4 cellular contexts compared by ENCODE assay signal in genomic region chr5:75042511-75042910, GRCh38.
TF ChIP-seq lines count a peak whose summit lies in the region.

No MANE protein-coding gene starts in this region.

TF ChIP-seq in SK-N-SH treated with all-trans-retinoic acid at 6 μM for 48 hours, 23 proteins besides CTCF, POLR2A, EP300 and RAD21 (continues in another document):
- TF ChIP-seq RARB (CRISPR knock-in tag; IDR thresholded peaks at IDR 0.05) (no peak), PPARA (CRISPR knock-in tag; IDR thresholded peaks at IDR 0.05; ENCODE audit: borderline replicate concordance) (no peak), ISL1 (CRISPR knock-in tag; IDR thresholded peaks at IDR 0.05) (peak; percentile 65), ZNF565 (CRISPR knock-in tag; conservative IDR thresholded peaks at IDR 0.05; ENCODE audit: low read depth) (no peak), OSR1 (CRISPR knock-in tag; IDR thresholded peaks at IDR 0.05) (no peak), SNAI2 (CRISPR knock-in tag; IDR thresholded peaks at IDR 0.05) (no peak), ZFP30 (CRISPR knock-in tag; IDR thresholded peaks at IDR 0.05) (no peak), CSRNP3 (CRISPR knock-in tag; IDR thresholded peaks at IDR 0.05) (no peak), CSDC2 (CRISPR knock-in tag; IDR thresholded peaks at IDR 0.05) (0 out of 2 replicates have a peak, but pooled peaks have one; percentile 30), TOX (CRISPR knock-in tag; IDR thresholded peaks at IDR 0.05; ENCODE audit: borderline replicate concordance) (no peak), GLIS3 (CRISPR knock-in tag; IDR thresholded peaks at IDR 0.05) (no peak), ZC3H10 (CRISPR knock-in tag; IDR thresholded peaks at IDR 0.05) (no peak), BACH2 (CRISPR knock-in tag; IDR thresholded peaks at IDR 0.05; ENCODE audit: borderline replicate concordance) (no peak), CREB5 (CRISPR knock-in tag; IDR thresholded peaks at IDR 0.05; ENCODE audit: low read depth) (no peak), ARNTL (CRISPR knock-in tag; IDR thresholded peaks at IDR 0.05; ENCODE audit: borderline replicate concordance, low read depth) (no peak)

TF ChIP-seq in SK-N-SH, 30 proteins besides CTCF, POLR2A, EP300 and RAD21:
- no peak for TF ChIP-seq REST (IDR thresholded peaks at IDR 0.05; ENCODE audit: low read depth, low read length)
- TF ChIP-seq RFX5 (IDR thresholded peaks at IDR 0.05; ENCODE audit: low read length): no peak
- no peak for TF ChIP-seq GATA2 (CRISPR knock-in tag; IDR thresholded peaks at IDR 0.05)
- no peak for TF ChIP-seq GABPA (IDR thresholded peaks at IDR 0.05; ENCODE audit: low read depth)
- no peak for TF ChIP-seq MEF2A (IDR thresholded peaks at IDR 0.05; ENCODE audit: borderline replicate concordance, low read depth)
- no peak for TF ChIP-seq IRF3 (IDR thresholded peaks at IDR 0.05; ENCODE audit: low read depth, low read length)
- no peak for TF ChIP-seq SMC3 (IDR thresholded peaks at IDR 0.05; ENCODE audit: low read depth, low read length)
- TF ChIP-seq ELF1 (IDR thresholded peaks at IDR 0.05): no peak
- TF ChIP-seq JUND (IDR thresholded peaks at IDR 0.05): no peak
- no peak for TF ChIP-seq SIN3A (IDR thresholded peaks at IDR 0.05; ENCODE audit: borderline replicate concordance, low read depth, low read length)

TF ChIP-seq in H1, 55 proteins besides CTCF, POLR2A, EP300 and RAD21:
- no peak for TF ChIP-seq RNF2 (IDR thresholded peaks at IDR 0.05; ENCODE audit: borderline replicate concordance, low read depth, low read length, missing control alignments, poor library complexity, severe bottlenecking)
- peak; percentile 49; the same call in 1 of the 2 replicates for TF ChIP-seq POLR2AphosphoS5 (IDR thresholded peaks at IDR 0.05; ENCODE audit: low read depth, low read length)
TF ChIP-seq in H1: peak in this region for 1.

TF ChIP-seq in HepG2, 621 proteins besides CTCF, POLR2A, EP300 and RAD21:
- TF ChIP-seq ZNF83 (CRISPR knock-in tag; IDR thresholded peaks at IDR 0.05; ENCODE audit: borderline replicate concordance): no peak
